Comparison of ENCODE assay signal across 17 cellular contexts in genomic region chr11:2656859-2657258, GRCh38. TPM values are rescaled to one million over a fixed set of nuclear protein-coding genes. Genes with fewer than 3 reads are reported as not detected.
A peak's percentile ranks its signal among the peaks of the same experiment; 100 is the strongest.
DNase-seq lines count a peak whose midpoint lies in the region; ATAC-seq, FAIRE-seq and TF ChIP-seq lines count a peak whose summit lies in the region.
"Had no signal": no experiment of that assay in that cellular context is flagged by ENCODE, and none has a peak within 500 bp of the region (broad histone marks: within the 10 kb centered on the region; RNA-seq: fewer than 3 reads in every experiment).

No MANE protein-coding gene starts in this region.

- H3K27me3 Mint-ChIP-seq in astrocyte (ENCODE audit: low read depth, unreplicated experiment) (no peaks in the 10 kb centered on the region), memory B cell (no peaks in the 10 kb centered on the region)
- no peaks in the 10 kb centered on the region for H3K27me3 Mint-ChIP-seq in activated T-cell treated with anti-CD3 and anti-CD28 coated beads, Interleukin-2, amount 50 U/mL, for 72 hours (ENCODE audit: low read depth)
- H3K27me3 Mint-ChIP-seq: CD4-positive, alpha-beta T cell; IgD-negative memory B cell had no signal

- H4K20me1 ChIP-seq in BLaER1 treated with 17β-estradiol and CSF1 and Interleukin-3, amounts not matched to agents 10 nM and 100 nM, result no peaks in the 10 kb centered on the region
- H4K20me1 ChIP-seq in astrocyte (ENCODE audit: insufficient read depth, low read length), result no peaks in the 10 kb centered on the region

- peaks cover 14 to 33% (median 24%) of the 10 kb centered on the region in 10 experiments for H3K4me1 ChIP-seq in BLaER1 treated with 17β-estradiol and CSF1 and Interleukin-3, amounts not matched to agents 10 nM and 100 nM
- H3K4me1 ChIP-seq in astrocyte (ENCODE audit: insufficient read depth, low read length), result peaks cover 7% of the 10 kb centered on the region
- H3K4me1 ChIP-seq: BE2C, Caco-2 had no signal

- peaks cover 30 to 65% (median 52%) of the 10 kb centered on the region in 11 experiments for H3K36me3 ChIP-seq in BLaER1 treated with 17β-estradiol and CSF1 and Interleukin-3, amounts not matched to agents 10 nM and 100 nM
- no peaks in the 10 kb centered on the region for H3K36me3 ChIP-seq in astrocyte (ENCODE audit: insufficient read depth, low read length)
- H3K36me3 ChIP-seq: BE2C had no signal

- FAIRE-seq in astrocyte (lab: Jason Lieb, UNC), result no peak
- FAIRE-seq: D721Med, G401.6, GM12891 had no signal

- H3K27me3 ChIP-seq in BLaER1 treated with 17β-estradiol and CSF1 and Interleukin-3, amounts not matched to agents 10 nM and 100 nM, result no peaks in the 10 kb centered on the region
- no peaks in the 10 kb centered on the region for H3K27me3 ChIP-seq in astrocyte (ENCODE audit: insufficient read depth, low read length)
- H3K27me3 ChIP-seq: BE2C had no signal

- H3K79me2 ChIP-seq in astrocyte (ENCODE audit: insufficient read depth, low read length), result no peaks in the 10 kb centered on the region

- ATAC-seq in memory B cell (ENCODE audit: low read depth) (no peak), GM18873 (IDR thresholded peaks at IDR 0.05; ENCODE audit: low FRiP score, unreplicated experiment) (no peak)
- no peak for ATAC-seq in activated T-cell treated with anti-CD3 and anti-CD28 coated beads, Interleukin-2, amount 50 U/mL, for 72 hours (replicated peaks in 1 of 2)
- ATAC-seq: GM23338 had no signal

- H3K4me3 Mint-ChIP-seq in astrocyte (ENCODE audit: unreplicated experiment) (no peak overlapping the region), memory B cell (no peak overlapping the region)
- no peak overlapping the region for H3K4me3 Mint-ChIP-seq in activated T-cell treated with anti-CD3 and anti-CD28 coated beads, Interleukin-2, amount 50 U/mL, for 72 hours
- H3K4me3 Mint-ChIP-seq: CD4-positive, alpha-beta T cell; GM23338; HFFc6; IgD-negative memory B cell had no signal

- no peak for TF ChIP-seq CTCF in astrocyte (IDR thresholded peaks at IDR 0.05; ENCODE audit: insufficient read depth, low read depth, low read length)

- peaks cover 15% of the 10 kb centered on the region for H3K36me3 Mint-ChIP-seq in astrocyte (ENCODE audit: low read depth, unreplicated experiment)
- H3K36me3 Mint-ChIP-seq in memory B cell, result peaks cover 58% of the 10 kb centered on the region
- peaks cover 2 to 10% of the 10 kb centered on the region in 2 donors for H3K36me3 Mint-ChIP-seq in activated T-cell treated with anti-CD3 and anti-CD28 coated beads, Interleukin-2, amount 50 U/mL, for 72 hours (ENCODE audit: insufficient read depth in 2 of 2)

- H3K4me1 Mint-ChIP-seq in astrocyte (ENCODE audit: low read depth, unreplicated experiment), result peaks cover 25% of the 10 kb centered on the region
- peaks cover 6% of the 10 kb centered on the region for H3K4me1 Mint-ChIP-seq in memory B cell
- no peaks in the 10 kb centered on the region for H3K4me1 Mint-ChIP-seq in activated T-cell treated with anti-CD3 and anti-CD28 coated beads, Interleukin-2, amount 50 U/mL, for 72 hours (ENCODE audit: low read depth)
- H3K4me1 Mint-ChIP-seq: GM23338 had no signal

- no peak for DNase-seq in astrocyte (ENCODE audit: low read depth)
- no peak for DNase-seq in memory B cell (ENCODE audit: low spot score in 2 of 2)
- no peak for DNase-seq in activated T-cell treated with anti-CD3 and anti-CD28 coated beads, Interleukin-2, amount 50 U/mL, for 72 hours
- DNase-seq in NCI-H1417 treated with DMSO at 0.1 percent for 48 hours (lab: John Stamatoyannopoulos, UW), result no peak
- DNase-seq: BE2C; Caco-2; CD4-positive, alpha-beta T cell had no signal

- no peak overlapping the region for H2AFZ ChIP-seq in astrocyte (ENCODE audit: low read depth, low read length)
- H2AFZ ChIP-seq: GM23338 had no signal

- peak overlapping the region in 6 of 11 experiments; percentile 8 to 55 (median 46); a peak in 9 of 22 replicates for H3K4me2 ChIP-seq in BLaER1 treated with 17β-estradiol and CSF1 and Interleukin-3, amounts not matched to agents 10 nM and 100 nM
- H3K4me2 ChIP-seq in astrocyte (ENCODE audit: low read length), result no peak overlapping the region
- H3K4me2 ChIP-seq: GM23338 had no signal

- no peak overlapping the region for H3K27ac ChIP-seq in BLaER1 treated with 17β-estradiol and CSF1 and Interleukin-3, amounts not matched to agents 10 nM and 100 nM
- H3K27ac ChIP-seq in astrocyte (ENCODE audit: low read depth, low read length), result no peak overlapping the region
- H3K27ac ChIP-seq: C4-2B, HL-60 had no signal

- H3K9me3 ChIP-seq in BLaER1 treated with 17β-estradiol and CSF1 and Interleukin-3, amounts not matched to agents 10 nM and 100 nM (replicated peaks in 1 of 11), result peaks cover 59 to 90% (median 77%) of the 10 kb centered on the region in 11 experiments
- peaks cover 40% of the 10 kb centered on the region for H3K9me3 ChIP-seq in astrocyte (ENCODE audit: insufficient read depth, low read depth, low read length)
- H3K9me3 ChIP-seq: BE2C had no signal

- H3K9me3 Mint-ChIP-seq in astrocyte (ENCODE audit: unreplicated experiment) (peaks cover 48% of the 10 kb centered on the region), memory B cell (peaks cover 12% of the 10 kb centered on the region)
- peaks cover 0 to 2% of the 10 kb centered on the region in 2 donors for H3K9me3 Mint-ChIP-seq in activated T-cell treated with anti-CD3 and anti-CD28 coated beads, Interleukin-2, amount 50 U/mL, for 72 hours
- H3K9me3 Mint-ChIP-seq: CD4-positive, alpha-beta T cell had no signal

- H3K9ac ChIP-seq in BLaER1 treated with 17β-estradiol and CSF1 and Interleukin-3, amounts not matched to agents 10 nM and 100 nM, result no peak overlapping the region
- no peak overlapping the region for H3K9ac ChIP-seq in astrocyte (ENCODE audit: low read length)

- no peak overlapping the region for H3K4me3 ChIP-seq in BLaER1 treated with 17β-estradiol and CSF1 and Interleukin-3, amounts not matched to agents 10 nM and 100 nM
- no peak overlapping the region for H3K4me3 ChIP-seq in astrocyte (ENCODE audit: insufficient read depth, low read depth, low read length)
- H3K4me3 ChIP-seq: GM23338 had no signal

- H3K27ac Mint-ChIP-seq in astrocyte (ENCODE audit: unreplicated experiment) (peak overlapping the region; percentile 14), memory B cell (peak overlapping the region; percentile 48)
- no peak overlapping the region for H3K27ac Mint-ChIP-seq in activated T-cell treated with anti-CD3 and anti-CD28 coated beads, Interleukin-2, amount 50 U/mL, for 72 hours
- H3K27ac Mint-ChIP-seq: CD4-positive, alpha-beta T cell; GM23338; HFFc6; IgD-negative memory B cell had no signal

RNA-seq across cellular contexts. Expression of gene KCNQ1OT1, which starts 42.9 kb away (rescaled TPM):
- 2.5 TPM in 2 replicates for total RNA-seq in astrocyte
- under 1 TPM; 0.26 to 0.35 TPM for total RNA-seq in activated T-cell treated with anti-CD3 and anti-CD28 coated beads, Interleukin-2, amount 50 U/mL, for 72 hours
